ENCODE assay signal across 11 cellular contexts in genomic region chr14:21084988-21085853, GRCh38. TPM values are rescaled to one million over a fixed set of nuclear protein-coding genes. Genes with fewer than 3 reads are reported as not detected.
DNase-seq lines count a peak whose midpoint lies in the region; ATAC-seq and TF ChIP-seq lines count a peak whose summit lies in the region.
"Had no signal": no experiment of that assay in that cellular context is flagged by ENCODE, and none has a peak within 500 bp of the region (broad histone marks: within the 10 kb centered on the region; RNA-seq: fewer than 3 reads in every experiment).

No MANE protein-coding gene starts in this region.

- H3K36me3 Mint-ChIP-seq in IgD-negative memory B cell: peaks cover 1% of the 10 kb centered on the region
- H3K36me3 Mint-ChIP-seq in central memory CD8-positive, alpha-beta T cell (ENCODE audit: insufficient read depth): peaks cover 6% of the 10 kb centered on the region

- intact Hi-C loops in right lobe of liver (cut with DNase I) (no loop called here), A673 (cut with micrococcal nuclease; ENCODE audit: unreplicated experiment) (no loop called here)

- H3K27me3 Mint-ChIP-seq in IgD-negative memory B cell: peaks cover 10% of the 10 kb centered on the region
- H3K27me3 Mint-ChIP-seq in central memory CD8-positive, alpha-beta T cell: peaks cover 5% of the 10 kb centered on the region

- CTCF ChIA-PET in A673 (lab: Charles Lee): interaction anchor here (0.6 kb wide), 1 partner anchor 9 kb away, joined by 10 read pairs; no protein-coding TSS in a partner anchor

- no peak for ATAC-seq in central memory CD8-positive, alpha-beta T cell (replicated peaks; ENCODE audit: extremely low read depth, poor library complexity, severe bottlenecking)
- ATAC-seq in right lobe of liver: peak; percentile 75 to 88 (median 83)
- no peak for ATAC-seq in GM18868 (IDR thresholded peaks at IDR 0.05; ENCODE audit: unreplicated experiment)
- no peak for ATAC-seq in GM18909 (IDR thresholded peaks at IDR 0.05; ENCODE audit: poor library complexity, unreplicated experiment)

- H3K9me3 Mint-ChIP-seq in IgD-negative memory B cell: no peaks in the 10 kb centered on the region
- no peaks in the 10 kb centered on the region for H3K9me3 Mint-ChIP-seq in central memory CD8-positive, alpha-beta T cell

- peaks cover 0 to 50% (median 29%) of the 10 kb centered on the region in 4 donors for H3K36me3 ChIP-seq in right lobe of liver
- peaks cover 92% of the 10 kb centered on the region for H3K36me3 ChIP-seq in A673 (ENCODE audit: insufficient read depth, low read length, poor library complexity, severe bottlenecking)

- H3K27me3 ChIP-seq in right lobe of liver (no peaks in the 10 kb centered on the region), A673 (replicated peaks; ENCODE audit: insufficient read depth, low read depth, low read length, poor library complexity) (no peaks in the 10 kb centered on the region)
- H3K27me3 ChIP-seq: SJCRH30 had no signal

- H3K4me3 Mint-ChIP-seq in IgD-negative memory B cell: peak overlapping the region in 1 of 4 donors; percentile 50
- H3K4me3 Mint-ChIP-seq in central memory CD8-positive, alpha-beta T cell: no peak overlapping the region

- POLR2A ChIA-PET in A673 (lab: Charles Lee; ENCODE audit: low non-redundant PET): no interaction called here

- H3K27ac ChIP-seq in 22Rv1: peak overlapping the region; percentile 34; the same call in 1 of the 2 replicates
- peak overlapping the region in 2 of 3 donors; percentile 10 to 21 for H3K27ac ChIP-seq in right lobe of liver
- H3K27ac ChIP-seq in A673 (ENCODE audit: low read depth, low read length, poor library complexity, severe bottlenecking): no peak overlapping the region
- H3K27ac ChIP-seq: SJCRH30 had no signal

- peaks cover 11 to 14% (median 11%) of the 10 kb centered on the region in 3 donors for H3K4me1 Mint-ChIP-seq in IgD-negative memory B cell
- peaks cover 33% of the 10 kb centered on the region for H3K4me1 Mint-ChIP-seq in central memory CD8-positive, alpha-beta T cell

- no peak for TF ChIP-seq POLR2A in right lobe of liver (IDR thresholded peaks at IDR 0.05)

- 47% methylated on average over 13 of the region's 17 CpGs for WGBS in right lobe of liver (ENCODE audit: insufficient coverage, low coverage, low lambda C conversion rate, missing lambda C conversion rate)

- H3K9me3 ChIP-seq in right lobe of liver (no peaks in the 10 kb centered on the region), A673 (ENCODE audit: low read depth, low read length, poor library complexity, severe bottlenecking) (no peaks in the 10 kb centered on the region)
- H3K9me3 ChIP-seq: SJCRH30 had no signal

- peak overlapping the region in 2 of 3 donors; percentile 36 to 86 for H3K27ac Mint-ChIP-seq in IgD-negative memory B cell
- H3K27ac Mint-ChIP-seq in central memory CD8-positive, alpha-beta T cell (ENCODE audit: low read depth): peak overlapping the region; percentile 93

- BruUV-seq in A673 (replicated peaks; lab: Mats Ljungman, UMichigan): no TSS peak

- no peak for TF ChIP-seq CTCF in 22Rv1 (IDR thresholded peaks at IDR 0.05)
- peak in 1 of 4 donors; percentile 16 for TF ChIP-seq CTCF in right lobe of liver (IDR thresholded peaks at IDR 0.05)
- TF ChIP-seq CTCF in A673 (conservative IDR thresholded peaks at IDR 0.05; ENCODE audit: low read depth, low read length): no peak

- H3K4me1 ChIP-seq in right lobe of liver: peaks cover 0 to 25% (median 11%) of the 10 kb centered on the region in 4 donors
- no peaks in the 10 kb centered on the region for H3K4me1 ChIP-seq in A673 (ENCODE audit: insufficient read depth, low read length, poor library complexity, severe bottlenecking)
- H3K4me1 ChIP-seq: SJCRH30 had no signal

- H3K4me3 ChIP-seq in right lobe of liver (no peak overlapping the region), A673 (ENCODE audit: low read depth, low read length, poor library complexity, severe bottlenecking) (no peak overlapping the region)
- H3K4me3 ChIP-seq: SJCRH30 had no signal

- no peak for DNase-seq in central memory CD8-positive, alpha-beta T cell (ENCODE audit: low spot score in 2 of 2)
- peak; percentile 64 to 90 (median 87) for DNase-seq in right lobe of liver
- DNase-seq in A673 (ENCODE audit: low spot score): no peak
- DNase-seq in NCI-H2081 treated with DMSO at 0.1 percent for 48 hours (lab: John Stamatoyannopoulos, UW): no peak
- DNase-seq: C1 segment of cervical spinal cord, SJCRH30 had no signal

RNA-seq across cellular contexts. Expression of gene ZNF219, which starts 13.2 kb away (rescaled TPM):
- polyA plus RNA-seq in IgD-negative memory B cell: 1.0 TPM
- total RNA-seq in right lobe of liver (10 to 100 TPM in 2 of 6 experiments, 1 to 10 TPM in 4; 6.9 to 20.6 (median 9.3) TPM), A673 (2021) (78.0 and 84.6 TPM in 2 replicates)

RNA-seq across cellular contexts. Expression of gene ARHGEF40, which starts 15.1 kb away (rescaled TPM):
- not detected for polyA plus RNA-seq in IgD-negative memory B cell
- total RNA-seq in right lobe of liver: 10 to 100 TPM; 17.1 to 35.8 (median 25.1) TPM
- 89.6 and 94.1 TPM in 2 replicates for total RNA-seq in A673 (2021)

RNA-seq across cellular contexts. Expression of gene TMEM253, which starts 15.6 kb away (rescaled TPM):
- not detected for polyA plus RNA-seq in IgD-negative memory B cell
- total RNA-seq in right lobe of liver (1 to 10 TPM in 1 of 6 experiments, under 1 TPM in 3, not detected in 2; 0.20 to 1.2 (median 0.38) TPM), A673 (2021) (0.48 and 0.49 TPM in 2 replicates)
- total RNA-seq: SJCRH30 had no signal

RNA-seq across cellular contexts. Expression of gene RNASE8, which starts 27.6 kb away (rescaled TPM):
- polyA plus RNA-seq in IgD-negative memory B cell: not detected
- total RNA-seq in right lobe of liver (not detected), A673 (2021) (not detected in 2 replicates)
- total RNA-seq: SJCRH30 had no signal
- polyA plus RNA-seq: esophagus had no signal

RNA-seq across cellular contexts. Expression of gene RNASE7, which starts 43.1 kb away (rescaled TPM):
- not detected for polyA plus RNA-seq in IgD-negative memory B cell
- total RNA-seq in right lobe of liver: under 1 TPM in 3 of 6 experiments, not detected in 3; 0.18 to 0.31 (median 0.22) TPM
- not detected in 2 replicates for total RNA-seq in A673 (2021)
- total RNA-seq: SJCRH30 had no signal

Comparison
In these comparisons a context has a peak if more than half of its experiments do, and no peak if none do; other contexts are left out.
1. ATAC-seq: peak in right lobe of liver (4 of 4); none in central memory CD8-positive, alpha-beta T cell (single experiment), GM18868 (single experiment) and GM18909 (single experiment).
2. DNase-seq: peak in right lobe of liver (3 of 3); none in central memory CD8-positive, alpha-beta T cell (0 of 2), A673 (single experiment) and NCI-H2081 treated with DMSO at 0.1 percent for 48 hours (single experiment).